In genomic region chr1:63983391-63984256, GRCh38 we compare ENCODE assay signal across 1 cellular context.
TF ChIP-seq lines count a peak whose summit lies in the region.

No MANE protein-coding gene starts in this region.

TF ChIP-seq in IMR-90, 13 proteins besides CTCF, POLR2A, EP300 and RAD21:
- TF ChIP-seq NFE2L2 (IDR thresholded peaks at IDR 0.05; ENCODE audit: low read depth, low read length): no peak
- no peak for TF ChIP-seq MAZ (IDR thresholded peaks at IDR 0.05; ENCODE audit: borderline replicate concordance, low read depth, low read length)
- TF ChIP-seq SMC3 (IDR thresholded peaks at IDR 0.05; ENCODE audit: low read depth, low read length): no peak
